ENCODE assay signal across 8 cellular contexts in genomic region chr10:93080350-93081046, GRCh38. TPM values are rescaled to one million over a fixed set of nuclear protein-coding genes. Genes with fewer than 3 reads are reported as not detected.
DNase-seq lines count a peak whose midpoint lies in the region; ATAC-seq and TF ChIP-seq lines count a peak whose summit lies in the region.

No MANE protein-coding gene starts in this region.

- no peak overlapping the region for H2AFZ ChIP-seq in OCI-LY3 (ENCODE audit: low read depth, low read length)

- H3K4me3 ChIP-seq in OCI-LY3 (ENCODE audit: low read length) (peak overlapping the region; percentile 69), fibroblast of villous mesenchyme (ENCODE audit: low read depth, low read length) (peak overlapping the region; percentile 28)

- peak; percentile 60 for ATAC-seq in activated T-cell treated with anti-CD3 and anti-CD28 coated beads, Interleukin-2, amount 50 U/mL, for 72 hours (replicated peaks in 1 of 2)
- ATAC-seq in omental fat pad (ENCODE audit: low FRiP score): peak; percentile 73
- no peak for ATAC-seq in HG02938 (IDR thresholded peaks at IDR 0.05; ENCODE audit: unreplicated experiment)
- no peak for ATAC-seq in GM21515 (IDR thresholded peaks at IDR 0.05; ENCODE audit: unreplicated experiment)

- TF ChIP-seq CTCF in GM20000 (IDR thresholded peaks at IDR 0.05; ENCODE audit: extremely low read depth, missing control alignments) (peak; percentile 51), OCI-LY3 (IDR thresholded peaks at IDR 0.05; ENCODE audit: low read depth, low read length) (peak; percentile 69), fibroblast of villous mesenchyme (IDR thresholded peaks at IDR 0.05; ENCODE audit: insufficient read depth, low read depth, low read length) (peak; percentile 92), omental fat pad (IDR thresholded peaks at IDR 0.05) (peak in 2 of 3 donors; percentile 18 to 55)

- H3K4me2 ChIP-seq in OCI-LY3 (ENCODE audit: low read length): peak overlapping the region; percentile 90

- 0 out of 2 replicates have a peak, but pooled peaks cover 3% of the 10 kb centered on the region for H3K27me3 ChIP-seq in OCI-LY3 (ENCODE audit: low read depth, low read length)

- H3K27ac ChIP-seq in OCI-LY3 (ENCODE audit: low read length): no peak overlapping the region

- DNase-seq in CD1c-positive myeloid dendritic cell (ENCODE audit: extremely low spot score) (peak; percentile 75), GM20000 (ENCODE audit: low spot score) (peak; percentile 84), fibroblast of villous mesenchyme (ENCODE audit: low read depth) (peak; percentile 48), omental fat pad (ENCODE audit: low spot score) (peak; percentile 53)
- peak; percentile 56 to 62 for DNase-seq in activated T-cell treated with anti-CD3 and anti-CD28 coated beads, Interleukin-2, amount 50 U/mL, for 72 hours

- no peaks in the 10 kb centered on the region for H3K9me3 ChIP-seq in OCI-LY3 (ENCODE audit: insufficient read depth, low read length)

- no peak overlapping the region for H3K9ac ChIP-seq in OCI-LY3 (ENCODE audit: low read length)

- H3K36me3 Mint-ChIP-seq in activated T-cell treated with anti-CD3 and anti-CD28 coated beads, Interleukin-2, amount 50 U/mL, for 72 hours (ENCODE audit: insufficient read depth in 2 of 2): no peaks in the 10 kb centered on the region

- H4K20me1 ChIP-seq in OCI-LY3 (ENCODE audit: insufficient read depth, low read length): no peaks in the 10 kb centered on the region

- H3K36me3 ChIP-seq in OCI-LY3 (replicated peaks; ENCODE audit: low read depth, low read length): no peaks in the 10 kb centered on the region

- no peak overlapping the region for H3K27ac Mint-ChIP-seq in activated T-cell treated with anti-CD3 and anti-CD28 coated beads, Interleukin-2, amount 50 U/mL, for 72 hours

- no peaks in the 10 kb centered on the region for H3K79me2 ChIP-seq in OCI-LY3 (ENCODE audit: low read length)

- no peaks in the 10 kb centered on the region for H3K9me3 Mint-ChIP-seq in activated T-cell treated with anti-CD3 and anti-CD28 coated beads, Interleukin-2, amount 50 U/mL, for 72 hours

- peaks cover 8% of the 10 kb centered on the region for H3K4me1 ChIP-seq in OCI-LY3 (ENCODE audit: low read length)

- H3K4me3 Mint-ChIP-seq in activated T-cell treated with anti-CD3 and anti-CD28 coated beads, Interleukin-2, amount 50 U/mL, for 72 hours: peak overlapping the region in 1 of 2 donors; percentile 67

- H3K27me3 Mint-ChIP-seq in activated T-cell treated with anti-CD3 and anti-CD28 coated beads, Interleukin-2, amount 50 U/mL, for 72 hours (ENCODE audit: low read depth): peaks cover 60% of the 10 kb centered on the region

- H3K4me1 Mint-ChIP-seq in activated T-cell treated with anti-CD3 and anti-CD28 coated beads, Interleukin-2, amount 50 U/mL, for 72 hours (ENCODE audit: low read depth): peaks cover 10% of the 10 kb centered on the region

RNA-seq across cellular contexts. Expression of gene CYP26A1, which starts 6.8 kb away (rescaled TPM):
- not detected for total RNA-seq in activated T-cell treated with anti-CD3 and anti-CD28 coated beads, Interleukin-2, amount 50 U/mL, for 72 hours
- under 0.01 TPM in 1 of 2 replicates, not detected in the other for total RNA-seq in fibroblast of villous mesenchyme
- 1 to 10 TPM in 1 of 4 donors, not detected in 3; 1.7 TPM for total RNA-seq in omental fat pad

RNA-seq across cellular contexts. Expression of gene CYP26C1, which starts 19.9 kb away (rescaled TPM):
- total RNA-seq in activated T-cell treated with anti-CD3 and anti-CD28 coated beads, Interleukin-2, amount 50 U/mL, for 72 hours: under 1 TPM in 1 of 2 donors, not detected in 1; 0.05 TPM
- total RNA-seq in fibroblast of villous mesenchyme (not detected in 2 replicates), omental fat pad (under 1 TPM in 3 of 4 donors, not detected in 1; 0.13 to 0.36 (median 0.16) TPM)

Comparison
In these comparisons a context has a peak if more than half of its experiments do, and no peak if none do; other contexts are left out.
1. CTCF ChIP-seq: peak in every context shown above with its lines; median percentile 92 in fibroblast of villous mesenchyme; 69 in OCI-LY3; 51 in GM20000; 36 in omental fat pad.
2. ATAC-seq: peak in activated T-cell treated with anti-CD3 and anti-CD28 coated beads, Interleukin-2, amount 50 U/mL, for 72 hours (2 of 2) and omental fat pad (single experiment); none in HG02938 (single experiment) and GM21515 (single experiment).
3. Peak in every context shown above with its lines, with median percentiles within 50 percentile points of each other: DNase-seq.